2 cellular contexts compared by ENCODE assay signal in genomic region chr13:99467764-99468163, GRCh38.
TF ChIP-seq lines count a peak whose summit lies in the region.

No MANE protein-coding gene starts in this region.

TF ChIP-seq in SK-N-SH treated with all-trans-retinoic acid at 6 μM for 48 hours, 23 proteins besides CTCF, POLR2A, EP300 and RAD21 (continued from another document):
- TF ChIP-seq CSRNP3 (CRISPR knock-in tag; IDR thresholded peaks at IDR 0.05) (no peak), PATZ1 (CRISPR knock-in tag; IDR thresholded peaks at IDR 0.05; ENCODE audit: borderline replicate concordance) (no peak), ZFP30 (CRISPR knock-in tag; IDR thresholded peaks at IDR 0.05) (no peak), RARB (CRISPR knock-in tag; IDR thresholded peaks at IDR 0.05) (no peak), GLIS3 (CRISPR knock-in tag; IDR thresholded peaks at IDR 0.05) (no peak), ZNF8 (CRISPR knock-in tag; IDR thresholded peaks at IDR 0.05) (no peak), ISL1 (CRISPR knock-in tag; IDR thresholded peaks at IDR 0.05) (no peak), TOX (CRISPR knock-in tag; IDR thresholded peaks at IDR 0.05; ENCODE audit: borderline replicate concordance) (no peak)

TF ChIP-seq in WTC11, 78 proteins besides CTCF, POLR2A, EP300 and RAD21 (continued from another document):
- TF ChIP-seq MAX (CRISPR knock-in tag; IDR thresholded peaks at IDR 0.05) (no peak), HMGA2 (CRISPR knock-in tag; IDR thresholded peaks at IDR 0.05) (no peak), ZNF121 (CRISPR knock-in tag; IDR thresholded peaks at IDR 0.05) (no peak), ATF3 (CRISPR knock-in tag; conservative IDR thresholded peaks at IDR 0.05) (no peak), NR3C1 (CRISPR knock-in tag; conservative IDR thresholded peaks at IDR 0.05; ENCODE audit: low read depth) (no peak)
